In genomic region chr7:49507206-49507605, GRCh38 we compare ENCODE assay signal across 7 cellular contexts.
A peak's percentile ranks its signal among the peaks of the same experiment; 100 is the strongest.
DNase-seq lines count a peak whose midpoint lies in the region; ATAC-seq, FAIRE-seq and TF ChIP-seq lines count a peak whose summit lies in the region.
"Not testable (repeated sequence)": the region's sequence is repeated elsewhere in the genome, so short reads cannot be mapped to it uniquely, and the experiment has no call there.

No MANE protein-coding gene starts in this region.

- H3K4me3 Mint-ChIP-seq in GM23338, WTC11: not testable (repeated sequence)

- not testable (repeated sequence) for TF ChIP-seq RAD21 in A549 (conservative IDR thresholded peaks at IDR 0.05 in 1 of 2, IDR thresholded peaks at IDR 0.05 in 1 of 2)

- H3K4me2 ChIP-seq in A549: not testable (repeated sequence)
- H3K4me2 ChIP-seq in GM23338: peak overlapping the region; percentile 36; the same call in 1 of the 2 replicates

- CTCF ChIA-PET in A549 (lab: Yijun Ruan, JAX); WTC11 (lab: Charles Lee): not testable (repeated sequence)

- H3K27ac Mint-ChIP-seq in GM23338, WTC11: not testable (repeated sequence)

- not testable (repeated sequence) for TF ChIP-seq CTCF in A549 (IDR thresholded peaks at IDR 0.05); GM23338 (conservative IDR thresholded peaks at IDR 0.05; ENCODE audit: low read depth in 2 of 2); WTC11 (IDR thresholded peaks at IDR 0.05); epithelial cell of esophagus (IDR thresholded peaks at IDR 0.05; ENCODE audit: insufficient read depth, low read depth, low read length, missing control alignments)

- ATAC-seq in A549: not testable (repeated sequence)
- peak; percentile 70 for ATAC-seq in GM23338
- peak; percentile 88 for ATAC-seq in WTC11

- not testable (repeated sequence) for H3K9me2 ChIP-seq in GM23338 (ENCODE audit: insufficient read depth)

- H3K27ac ChIP-seq in A549: not testable (repeated sequence)
- peak overlapping the region; percentile 60; the same call in 1 of the 2 replicates for H3K27ac ChIP-seq in GM23338 (ENCODE audit: low read depth)

- H3K4me1 Mint-ChIP-seq in GM23338: peaks cover 15% of the 10 kb centered on the region
- H3K4me1 Mint-ChIP-seq in WTC11: peaks cover 33% of the 10 kb centered on the region

- not testable (repeated sequence) for TF ChIP-seq POLR2A in A549 (IDR thresholded peaks at IDR 0.05; ENCODE audit: low read length)

- not testable (repeated sequence) for H3K27me3 ChIP-seq in GM23338 (ENCODE audit: insufficient read depth)

- H3F3A ChIP-seq in GM23338 (replicated peaks; ENCODE audit: low read depth): not testable (repeated sequence)

- not testable (repeated sequence) for H2AFZ ChIP-seq in GM23338

- TF ChIP-seq EP300 in A549 (IDR thresholded peaks at IDR 0.05): not testable (repeated sequence)

- not testable (repeated sequence) for H3K27me3 Mint-ChIP-seq in GM23338 (ENCODE audit: insufficient read depth, low read depth, poor library complexity); WTC11 (ENCODE audit: low read depth)

- H3K9me3 Mint-ChIP-seq in GM23338, WTC11: not testable (repeated sequence)

- peak; percentile 90 for FAIRE-seq in A549 (lab: Jason Lieb, UNC)

- not testable (repeated sequence) for H3K4me3 ChIP-seq in A549; GM23338; epithelial cell of esophagus (ENCODE audit: low read length)

- not testable (repeated sequence) for H3K9me3 ChIP-seq in A549

- not testable (repeated sequence) for H3K4me1 ChIP-seq in A549
- peaks cover 12% of the 10 kb centered on the region for H3K4me1 ChIP-seq in GM23338 (ENCODE audit: insufficient read depth)

- 4% methylated on average over 2 of the region's 2 CpGs for WGBS in A549 (ENCODE audit: missing lambda C conversion rate)

- H3K79me2 ChIP-seq in GM23338 (replicated peaks; ENCODE audit: insufficient read depth): not testable (repeated sequence)

- H3K36me3 ChIP-seq in GM23338 (ENCODE audit: insufficient read depth): not testable (repeated sequence)

- not testable (repeated sequence) for H4K20me1 ChIP-seq in GM23338 (replicated peaks; ENCODE audit: insufficient read depth)

- POLR2A ChIA-PET in A549 (lab: Yijun Ruan, JAX); WTC11 (lab: Charles Lee): not testable (repeated sequence)

- not testable (repeated sequence) for H3K36me3 Mint-ChIP-seq in GM23338 (ENCODE audit: low read depth)
- H3K36me3 Mint-ChIP-seq in WTC11: peaks cover 13% of the 10 kb centered on the region

- DNase-seq in A549 (ENCODE audit: low read depth in 1 of 2, low spot score in 1 of 2); WTC11 (ENCODE audit: low spot score): not testable (repeated sequence)
- DNase-seq in GM23338 (ENCODE audit: low spot score): peak; percentile 56
- peak; percentile 29 for DNase-seq in NCI-H82 (lab: John Stamatoyannopoulos, UW)
- DNase-seq in epithelial cell of esophagus (ENCODE audit: low read depth): peak; percentile 1
- DNase-seq in islet precursor cell: peak; percentile 79
- DNase-seq in renal cortical epithelial cell (ENCODE audit: low read depth): peak; percentile 13

TF ChIP-seq in GM23338, 12 proteins besides CTCF, POLR2A, EP300 and RAD21:
- TF ChIP-seq NANOG (IDR thresholded peaks at IDR 0.05; ENCODE audit: borderline replicate concordance): peak; percentile 68
